Comparison of ENCODE assay signal across 28 cellular contexts in genomic region chr5:156486394-156487238, GRCh38.
"Had no signal": no experiment of that assay in that cellular context is flagged by ENCODE, and none has a peak within 500 bp of the region (broad histone marks: within the 10 kb centered on the region; RNA-seq: fewer than 3 reads in every experiment).

No MANE protein-coding gene starts in this region.

- H3K9me3 ChIP-seq: colonic mucosa, esophagus muscularis mucosa, gastrocnemius medialis had no signal

- H3K27me3 ChIP-seq: ascending aorta, breast epithelium, cardiac muscle cell, colonic mucosa, esophagus muscularis mucosa, foreskin keratinocyte, gastrocnemius medialis had no signal

- DNase-seq: activated CD4-positive, alpha-beta memory T cell treated with anti-CD3 and anti-CD28 coated beads, Interleukin-2, amount 10 ng/mL, durations not matched to agents 7 days and 5 days; activated CD4-positive, alpha-beta T cell treated with anti-CD3 and anti-CD28 coated beads for 1 hour; activated CD4-positive, alpha-beta T cell treated with anti-CD3 and anti-CD28 coated beads for 4 hours; activated CD4-positive, alpha-beta T cell treated with anti-CD3 and anti-CD28 coated beads, Interleukin-2, amount 10 ng/mL, durations not matched to agents 7 days and 5 days; activated CD4-positive, alpha-beta T cell treated with anti-CD3 and anti-CD28 coated beads, Interleukin-2, amount 50 U/mL, for 4 hours; activated CD8-positive, alpha-beta memory T cell treated with anti-CD3 and anti-CD28 coated beads, Interleukin-2, amount 50 U/mL, for 48 hours; activated gamma-delta T cell; activated naive CD4-positive, alpha-beta T cell; activated naive CD4-positive, alpha-beta T cell treated with anti-CD3 and anti-CD28 coated beads, Interleukin-2, amount 10 ng/mL, durations not matched to agents 7 days and 5 days; activated naive CD8-positive, alpha-beta T cell treated with anti-CD3 and anti-CD28 coated beads, Interleukin-2, amount 10 ng/mL, durations not matched to agents 7 days and 5 days; activated T-cell treated with anti-CD3 and anti-CD28 coated beads for 4 hours; activated T-cell treated with anti-CD3 and anti-CD28 coated beads, Interleukin-2, amount 50 U/mL, for 24 hours; activated T-cell treated with anti-CD3 and anti-CD28 coated beads, Interleukin-2, amount 50 U/mL, for 72 hours; central memory CD4-positive, alpha-beta T cell; cerebellar nuclear complex; colonic mucosa; effector CD8-positive, alpha-beta T cell; erythroblast; foreskin keratinocyte; gastrocnemius medialis; glutamatergic neuron; T-helper 2 cell had no signal

- H3K4me1 Mint-ChIP-seq: activated CD4-positive, alpha-beta memory T cell treated with anti-CD3 and anti-CD28 coated beads, Interleukin-2, amount 10 ng/mL, durations not matched to agents 7 days and 5 days; activated CD4-positive, alpha-beta T cell treated with anti-CD3 and anti-CD28 coated beads, Interleukin-2, amount 10 ng/mL, durations not matched to agents 7 days and 5 days; activated naive CD4-positive, alpha-beta T cell treated with anti-CD3 and anti-CD28 coated beads, Interleukin-2, amount 10 ng/mL, durations not matched to agents 7 days and 5 days; activated naive CD8-positive, alpha-beta T cell treated with anti-CD3 and anti-CD28 coated beads, Interleukin-2, amount 10 ng/mL, durations not matched to agents 7 days and 5 days had no signal

- H3K36me3 ChIP-seq: ascending aorta, breast epithelium, cardiac muscle cell, colonic mucosa, esophagus muscularis mucosa, gastrocnemius medialis had no signal

- H3K4me3 ChIP-seq: ascending aorta, breast epithelium, cardiac muscle cell, colonic mucosa, esophagus muscularis mucosa, gastrocnemius medialis had no signal

- H3K4me3 Mint-ChIP-seq: activated CD4-positive, alpha-beta memory T cell treated with anti-CD3 and anti-CD28 coated beads, Interleukin-2, amount 10 ng/mL, durations not matched to agents 7 days and 5 days; activated CD4-positive, alpha-beta T cell treated with anti-CD3 and anti-CD28 coated beads, Interleukin-2, amount 10 ng/mL, durations not matched to agents 7 days and 5 days; activated naive CD4-positive, alpha-beta T cell treated with anti-CD3 and anti-CD28 coated beads, Interleukin-2, amount 10 ng/mL, durations not matched to agents 7 days and 5 days; activated naive CD8-positive, alpha-beta T cell treated with anti-CD3 and anti-CD28 coated beads, Interleukin-2, amount 10 ng/mL, durations not matched to agents 7 days and 5 days; activated T-cell treated with anti-CD3 and anti-CD28 coated beads, Interleukin-2, amount 50 U/mL, for 24 hours; activated T-cell treated with anti-CD3 and anti-CD28 coated beads, Interleukin-2, amount 50 U/mL, for 72 hours; brain had no signal

- H3K27me3 Mint-ChIP-seq: activated naive CD4-positive, alpha-beta T cell treated with anti-CD3 and anti-CD28 coated beads, Interleukin-2, amount 10 ng/mL, durations not matched to agents 7 days and 5 days had no signal

- H3K36me3 Mint-ChIP-seq: activated naive CD4-positive, alpha-beta T cell treated with anti-CD3 and anti-CD28 coated beads, Interleukin-2, amount 10 ng/mL, durations not matched to agents 7 days and 5 days; activated naive CD8-positive, alpha-beta T cell treated with anti-CD3 and anti-CD28 coated beads, Interleukin-2, amount 10 ng/mL, durations not matched to agents 7 days and 5 days had no signal

- H3K4me1 ChIP-seq: ascending aorta, breast epithelium, colonic mucosa, foreskin keratinocyte had no signal

- ATAC-seq: activated naive CD4-positive, alpha-beta T cell treated with anti-CD3 and anti-CD28 coated beads, Interleukin-2, amount 50 U/mL, for 72 hours; activated T-cell treated with anti-CD3 and anti-CD28 coated beads, Interleukin-2, amount 50 U/mL, for 72 hours; foreskin keratinocyte; gastrocnemius medialis had no signal

- H3K27ac Mint-ChIP-seq: activated CD4-positive, alpha-beta memory T cell treated with anti-CD3 and anti-CD28 coated beads, Interleukin-2, amount 10 ng/mL, durations not matched to agents 7 days and 5 days; activated CD4-positive, alpha-beta T cell treated with anti-CD3 and anti-CD28 coated beads, Interleukin-2, amount 10 ng/mL, durations not matched to agents 7 days and 5 days; activated naive CD4-positive, alpha-beta T cell treated with anti-CD3 and anti-CD28 coated beads, Interleukin-2, amount 10 ng/mL, durations not matched to agents 7 days and 5 days; activated naive CD4-positive, alpha-beta T cell treated with anti-CD3 and anti-CD28 coated beads, Interleukin-2, amount 50 U/mL, for 72 hours; activated naive CD8-positive, alpha-beta T cell treated with anti-CD3 and anti-CD28 coated beads, Interleukin-2, amount 10 ng/mL, durations not matched to agents 7 days and 5 days; activated T-cell treated with anti-CD3 and anti-CD28 coated beads, Interleukin-2, amount 50 U/mL, for 24 hours; activated T-cell treated with anti-CD3 and anti-CD28 coated beads, Interleukin-2, amount 50 U/mL, for 72 hours; brain had no signal

- H3K27ac ChIP-seq: ascending aorta, breast epithelium, cardiac muscle cell, colonic mucosa, esophagus muscularis mucosa, foreskin keratinocyte, gastrocnemius medialis had no signal
